Comparison of ENCODE assay signal across 1 cellular context in the genomic region with DNA sequence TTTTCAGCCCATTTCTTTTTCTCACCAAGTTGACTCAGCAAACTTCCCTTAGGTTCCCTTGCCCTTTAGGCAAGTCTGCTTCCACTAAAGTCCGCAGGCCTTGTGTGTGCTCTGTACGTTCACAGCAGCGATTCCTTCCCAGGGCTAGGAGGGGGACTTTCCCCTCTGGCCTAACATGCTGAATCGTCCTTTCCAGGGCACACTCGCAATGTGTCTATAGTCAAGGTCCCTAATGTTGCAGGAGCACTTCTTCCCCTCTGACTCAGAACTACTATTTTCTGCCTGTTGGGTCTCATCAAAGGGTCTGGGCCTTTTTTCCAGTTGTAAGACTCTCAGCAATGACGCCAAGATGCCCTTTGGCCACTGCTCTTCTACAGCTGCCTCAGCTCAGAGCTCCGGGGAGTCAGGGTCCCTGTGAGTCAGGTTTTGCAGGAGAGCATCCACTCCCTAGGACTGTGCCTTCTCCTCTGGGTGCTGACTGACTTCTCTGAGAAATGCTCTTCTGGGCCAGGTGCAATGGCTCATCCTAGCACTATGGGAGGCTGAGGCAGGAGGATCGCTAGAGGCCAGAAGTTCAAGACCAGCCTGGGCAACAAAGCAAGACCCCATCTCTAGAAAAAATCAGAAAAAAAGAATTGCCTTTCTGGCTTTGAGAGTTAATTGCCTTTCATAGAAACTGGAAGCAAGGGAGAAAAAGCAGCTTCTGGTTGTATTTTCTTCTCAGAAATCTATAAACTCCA.
A peak's percentile ranks its signal among the peaks of the same experiment; 100 is the strongest.
TF ChIP-seq lines count a peak whose summit lies in the region.

No MANE protein-coding gene starts in this region.

TF ChIP-seq in HepG2, 621 proteins besides CTCF, POLR2A, EP300 and RAD21 (continued from another document and continues in another):
- TF ChIP-seq, protein P1, sequence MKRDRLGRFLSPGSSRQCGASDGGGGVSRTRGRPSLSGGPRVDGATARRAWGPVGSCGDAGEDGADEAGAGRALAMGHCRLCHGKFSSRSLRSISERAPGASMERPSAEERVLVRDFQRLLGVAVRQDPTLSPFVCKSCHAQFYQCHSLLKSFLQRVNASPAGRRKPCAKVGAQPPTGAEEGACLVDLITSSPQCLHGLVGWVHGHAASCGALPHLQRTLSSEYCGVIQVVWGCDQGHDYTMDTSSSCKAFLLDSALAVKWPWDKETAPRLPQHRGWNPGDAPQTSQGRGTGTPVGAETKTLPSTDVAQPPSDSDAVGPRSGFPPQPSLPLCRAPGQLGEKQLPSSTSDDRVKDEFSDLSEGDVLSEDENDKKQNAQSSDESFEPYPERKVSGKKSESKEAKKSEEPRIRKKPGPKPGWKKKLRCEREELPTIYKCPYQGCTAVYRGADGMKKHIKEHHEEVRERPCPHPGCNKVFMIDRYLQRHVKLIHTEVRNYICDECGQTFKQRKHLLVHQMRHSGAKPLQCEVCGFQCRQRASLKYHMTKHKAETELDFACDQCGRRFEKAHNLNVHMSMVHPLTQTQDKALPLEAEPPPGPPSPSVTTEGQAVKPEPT (CRISPR knock-in tag; IDR thresholded peaks at IDR 0.05; ENCODE audit: low read depth), result 0 out of 2 replicates have a peak, but pooled peaks have one; percentile 8
- TF ChIP-seq ZNF335 (CRISPR knock-in tag; IDR thresholded peaks at IDR 0.05) (no peak), ZNF34 (CRISPR knock-in tag; IDR thresholded peaks at IDR 0.05; ENCODE audit: borderline replicate concordance) (no peak), BCL6 (CRISPR knock-in tag; IDR thresholded peaks at IDR 0.05) (peak; percentile 7; the same call in 1 of the 2 replicates), ZNF770 (CRISPR knock-in tag; IDR thresholded peaks at IDR 0.05) (peak; percentile 98), BCLAF1 (IDR thresholded peaks at IDR 0.05) (no peak), GPN1 (CRISPR knock-in tag; IDR thresholded peaks at IDR 0.05; ENCODE audit: borderline replicate concordance) (no peak), RXRB (CRISPR knock-in tag; IDR thresholded peaks at IDR 0.05; ENCODE audit: borderline replicate concordance) (0 out of 2 replicates have a peak, but pooled peaks have one; percentile 43), NR2F2 (IDR thresholded peaks at IDR 0.05; ENCODE audit: borderline replicate concordance, low read depth) (no peak), ZSCAN31 (CRISPR knock-in tag; IDR thresholded peaks at IDR 0.05; ENCODE audit: low read depth) (peak; percentile 74; the same call in 1 of the 2 replicates), POLR2AphosphoS5 (IDR thresholded peaks at IDR 0.05; ENCODE audit: low read depth, low read length) (0 out of 2 replicates have a peak, but pooled peaks have one; percentile 17), HNF4G (IDR thresholded peaks at IDR 0.05; ENCODE audit: borderline replicate concordance, low read depth, low read length) (peak; percentile 42; the same call in 1 of the 2 replicates), HNF4G (CRISPR knock-in tag; IDR thresholded peaks at IDR 0.05; ENCODE audit: borderline replicate concordance, low read depth) (0 out of 2 replicates have a peak, but pooled peaks have one; percentile 60), XRCC5 (optimal IDR thresholded peaks at IDR 0.05; ENCODE audit: low read length) (peak; percentile 47), ZSCAN30 (CRISPR knock-in tag; IDR thresholded peaks at IDR 0.05) (no peak), FOXO4 (CRISPR knock-in tag; conservative IDR thresholded peaks at IDR 0.05) (no peak), SOX6 (IDR thresholded peaks at IDR 0.05) (no peak), SOX6 (CRISPR knock-in tag; IDR thresholded peaks at IDR 0.05) (0 out of 2 replicates have a peak, but pooled peaks have one; percentile 6), YEATS4 (CRISPR knock-in tag; IDR thresholded peaks at IDR 0.05; ENCODE audit: borderline replicate concordance) (peak; percentile 35; the same call in 1 of the 2 replicates)
- TF ChIP-seq, protein P2, sequence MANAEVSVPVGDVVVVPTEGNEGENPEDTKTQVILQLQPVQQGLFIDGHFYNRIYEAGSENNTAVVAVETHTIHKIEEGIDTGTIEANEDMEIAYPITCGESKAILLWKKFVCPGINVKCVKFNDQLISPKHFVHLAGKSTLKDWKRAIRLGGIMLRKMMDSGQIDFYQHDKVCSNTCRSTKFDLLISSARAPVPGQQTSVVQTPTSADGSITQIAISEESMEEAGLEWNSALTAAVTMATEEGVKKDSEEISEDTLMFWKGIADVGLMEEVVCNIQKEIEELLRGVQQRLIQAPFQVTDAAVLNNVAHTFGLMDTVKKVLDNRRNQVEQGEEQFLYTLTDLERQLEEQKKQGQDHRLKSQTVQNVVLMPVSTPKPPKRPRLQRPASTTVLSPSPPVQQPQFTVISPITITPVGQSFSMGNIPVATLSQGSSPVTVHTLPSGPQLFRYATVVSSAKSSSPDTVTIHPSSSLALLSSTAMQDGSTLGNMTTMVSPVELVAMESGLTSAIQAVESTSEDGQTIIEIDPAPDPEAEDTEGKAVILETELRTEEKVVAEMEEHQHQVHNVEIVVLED (CRISPR knock-in tag; IDR thresholded peaks at IDR 0.05; ENCODE audit: borderline replicate concordance), result no peak
- TF ChIP-seq, protein P3, sequence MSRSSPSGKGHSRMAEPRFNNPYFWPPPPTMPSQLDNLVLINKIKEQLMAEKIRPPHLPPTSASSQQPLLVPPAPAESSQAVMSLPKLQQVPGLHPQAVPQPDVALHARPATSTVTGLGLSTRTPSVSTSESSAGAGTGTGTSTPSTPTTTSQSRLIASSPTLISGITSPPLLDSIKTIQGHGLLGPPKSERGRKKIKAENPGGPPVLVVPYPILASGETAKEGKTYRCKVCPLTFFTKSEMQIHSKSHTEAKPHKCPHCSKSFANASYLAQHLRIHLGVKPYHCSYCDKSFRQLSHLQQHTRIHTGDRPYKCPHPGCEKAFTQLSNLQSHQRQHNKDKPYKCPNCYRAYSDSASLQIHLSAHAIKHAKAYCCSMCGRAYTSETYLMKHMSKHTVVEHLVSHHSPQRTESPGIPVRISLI (CRISPR knock-in tag; IDR thresholded peaks at IDR 0.05; ENCODE audit: borderline replicate concordance), result no peak
- TF ChIP-seq, protein P4, sequence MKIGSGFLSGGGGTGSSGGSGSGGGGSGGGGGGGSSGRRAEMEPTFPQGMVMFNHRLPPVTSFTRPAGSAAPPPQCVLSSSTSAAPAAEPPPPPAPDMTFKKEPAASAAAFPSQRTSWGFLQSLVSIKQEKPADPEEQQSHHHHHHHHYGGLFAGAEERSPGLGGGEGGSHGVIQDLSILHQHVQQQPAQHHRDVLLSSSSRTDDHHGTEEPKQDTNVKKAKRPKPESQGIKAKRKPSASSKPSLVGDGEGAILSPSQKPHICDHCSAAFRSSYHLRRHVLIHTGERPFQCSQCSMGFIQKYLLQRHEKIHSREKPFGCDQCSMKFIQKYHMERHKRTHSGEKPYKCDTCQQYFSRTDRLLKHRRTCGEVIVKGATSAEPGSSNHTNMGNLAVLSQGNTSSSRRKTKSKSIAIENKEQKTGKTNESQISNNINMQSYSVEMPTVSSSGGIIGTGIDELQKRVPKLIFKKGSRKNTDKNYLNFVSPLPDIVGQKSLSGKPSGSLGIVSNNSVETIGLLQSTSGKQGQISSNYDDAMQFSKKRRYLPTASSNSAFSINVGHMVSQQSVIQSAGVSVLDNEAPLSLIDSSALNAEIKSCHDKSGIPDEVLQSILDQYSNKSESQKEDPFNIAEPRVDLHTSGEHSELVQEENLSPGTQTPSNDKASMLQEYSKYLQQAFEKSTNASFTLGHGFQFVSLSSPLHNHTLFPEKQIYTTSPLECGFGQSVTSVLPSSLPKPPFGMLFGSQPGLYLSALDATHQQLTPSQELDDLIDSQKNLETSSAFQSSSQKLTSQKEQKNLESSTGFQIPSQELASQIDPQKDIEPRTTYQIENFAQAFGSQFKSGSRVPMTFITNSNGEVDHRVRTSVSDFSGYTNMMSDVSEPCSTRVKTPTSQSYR (CRISPR knock-in tag; IDR thresholded peaks at IDR 0.05; ENCODE audit: borderline replicate concordance), result no peak
- TF ChIP-seq, protein P5, sequence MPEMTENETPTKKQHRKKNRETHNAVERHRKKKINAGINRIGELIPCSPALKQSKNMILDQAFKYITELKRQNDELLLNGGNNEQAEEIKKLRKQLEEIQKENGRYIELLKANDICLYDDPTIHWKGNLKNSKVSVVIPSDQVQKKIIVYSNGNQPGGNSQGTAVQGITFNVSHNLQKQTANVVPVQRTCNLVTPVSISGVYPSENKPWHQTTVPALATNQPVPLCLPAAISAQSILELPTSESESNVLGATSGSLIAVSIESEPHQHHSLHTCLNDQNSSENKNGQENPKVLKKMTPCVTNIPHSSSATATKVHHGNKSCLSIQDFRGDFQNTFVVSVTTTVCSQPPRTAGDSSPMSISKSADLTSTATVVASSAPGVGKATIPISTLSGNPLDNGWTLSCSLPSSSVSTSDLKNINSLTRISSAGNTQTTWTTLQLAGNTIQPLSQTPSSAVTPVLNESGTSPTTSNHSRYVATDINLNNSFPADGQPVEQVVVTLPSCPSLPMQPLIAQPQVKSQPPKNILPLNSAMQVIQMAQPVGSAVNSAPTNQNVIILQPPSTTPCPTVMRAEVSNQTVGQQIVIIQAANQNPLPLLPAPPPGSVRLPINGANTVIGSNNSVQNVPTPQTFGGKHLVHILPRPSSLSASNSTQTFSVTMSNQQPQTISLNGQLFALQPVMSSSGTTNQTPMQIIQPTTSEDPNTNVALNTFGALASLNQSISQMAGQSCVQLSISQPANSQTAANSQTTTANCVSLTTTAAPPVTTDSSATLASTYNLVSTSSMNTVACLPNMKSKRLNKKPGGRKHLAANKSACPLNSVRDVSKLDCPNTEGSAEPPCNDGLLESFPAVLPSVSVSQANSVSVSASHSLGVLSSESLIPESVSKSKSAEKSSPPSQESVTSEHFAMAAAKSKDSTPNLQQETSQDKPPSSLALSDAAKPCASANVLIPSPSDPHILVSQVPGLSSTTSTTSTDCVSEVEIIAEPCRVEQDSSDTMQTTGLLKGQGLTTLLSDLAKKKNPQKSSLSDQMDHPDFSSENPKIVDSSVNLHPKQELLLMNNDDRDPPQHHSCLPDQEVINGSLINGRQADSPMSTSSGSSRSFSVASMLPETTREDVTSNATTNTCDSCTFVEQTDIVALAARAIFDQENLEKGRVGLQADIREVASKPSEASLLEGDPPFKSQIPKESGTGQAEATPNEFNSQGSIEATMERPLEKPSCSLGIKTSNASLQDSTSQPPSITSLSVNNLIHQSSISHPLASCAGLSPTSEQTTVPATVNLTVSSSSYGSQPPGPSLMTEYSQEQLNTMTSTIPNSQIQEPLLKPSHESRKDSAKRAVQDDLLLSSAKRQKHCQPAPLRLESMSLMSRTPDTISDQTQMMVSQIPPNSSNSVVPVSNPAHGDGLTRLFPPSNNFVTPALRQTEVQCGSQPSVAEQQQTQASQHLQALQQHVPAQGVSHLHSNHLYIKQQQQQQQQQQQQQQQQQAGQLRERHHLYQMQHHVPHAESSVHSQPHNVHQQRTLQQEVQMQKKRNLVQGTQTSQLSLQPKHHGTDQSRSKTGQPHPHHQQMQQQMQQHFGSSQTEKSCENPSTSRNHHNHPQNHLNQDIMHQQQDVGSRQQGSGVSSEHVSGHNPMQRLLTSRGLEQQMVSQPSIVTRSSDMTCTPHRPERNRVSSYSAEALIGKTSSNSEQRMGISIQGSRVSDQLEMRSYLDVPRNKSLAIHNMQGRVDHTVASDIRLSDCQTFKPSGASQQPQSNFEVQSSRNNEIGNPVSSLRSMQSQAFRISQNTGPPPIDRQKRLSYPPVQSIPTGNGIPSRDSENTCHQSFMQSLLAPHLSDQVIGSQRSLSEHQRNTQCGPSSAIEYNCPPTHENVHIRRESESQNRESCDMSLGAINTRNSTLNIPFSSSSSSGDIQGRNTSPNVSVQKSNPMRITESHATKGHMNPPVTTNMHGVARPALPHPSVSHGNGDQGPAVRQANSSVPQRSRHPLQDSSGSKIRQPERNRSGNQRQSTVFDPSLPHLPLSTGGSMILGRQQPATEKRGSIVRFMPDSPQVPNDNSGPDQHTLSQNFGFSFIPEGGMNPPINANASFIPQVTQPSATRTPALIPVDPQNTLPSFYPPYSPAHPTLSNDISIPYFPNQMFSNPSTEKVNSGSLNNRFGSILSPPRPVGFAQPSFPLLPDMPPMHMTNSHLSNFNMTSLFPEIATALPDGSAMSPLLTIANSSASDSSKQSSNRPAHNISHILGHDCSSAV (CRISPR knock-in tag; IDR thresholded peaks at IDR 0.05; ENCODE audit: borderline replicate concordance), result no peak
